1 cellular context compared by ENCODE assay signal in genomic region chr15:82267137-82267536, GRCh38. TPM values are rescaled to one million over a fixed set of nuclear protein-coding genes. Genes with fewer than 3 reads are reported as not detected.
"Had no signal": no experiment of that assay in that cellular context is flagged by ENCODE, and none has a peak within 500 bp of the region (broad histone marks: within the 10 kb centered on the region; RNA-seq: fewer than 3 reads in every experiment).

No MANE protein-coding gene starts in this region.

RNA-seq across cellular contexts. Expression of gene SAXO2, which starts 4.5 kb away (rescaled TPM):
- total RNA-seq: activated T-helper 17 cell treated with anti-CD3 and anti-CD28 coated beads, Interleukin-2, amount 50 U/mL, for 72 hours had no signal
